Comparison of ENCODE assay signal across 16 cellular contexts in genomic region chr17:41806685-41807445, GRCh38. TPM values are rescaled to one million over a fixed set of nuclear protein-coding genes. Genes with fewer than 3 reads are reported as not detected.
"Had no signal": no experiment of that assay in that cellular context is flagged by ENCODE, and none has a peak within 500 bp of the region (broad histone marks: within the 10 kb centered on the region; RNA-seq: fewer than 3 reads in every experiment).

No MANE protein-coding gene starts in this region.

- H3K4me3 ChIP-seq: ascending aorta, gastrocnemius medialis, heart left ventricle, sigmoid colon, spleen had no signal

- H3K36me3 ChIP-seq: gastrocnemius medialis, sigmoid colon, spleen had no signal

- DNase-seq: activated CD4-positive, alpha-beta T cell treated with anti-CD3 and anti-CD28 coated beads, Interleukin-2, amount 50 U/mL, for 48 hours; activated gamma-delta T cell; cortex of kidney; effector CD8-positive, alpha-beta T cell; gastrocnemius medialis; heart left ventricle; left ventricle myocardium superior; naive thymus-derived CD8-positive, alpha-beta T cell; sigmoid colon; spleen; stimulated activated CD4-positive, alpha-beta T cell treated with anti-CD3 and anti-CD28 coated beads, Interleukin-4, amount 100 ng/mL, for 4 hours had no signal

- H3K27ac ChIP-seq: ascending aorta, gastrocnemius medialis, heart left ventricle, parathyroid adenoma, sigmoid colon, spleen had no signal

- H3K9me3 ChIP-seq: ascending aorta, gastrocnemius medialis, heart left ventricle, sigmoid colon, spleen had no signal

- H3K27me3 ChIP-seq: ascending aorta, gastrocnemius medialis, sigmoid colon had no signal

RNA-seq across cellular contexts. Expression of gene FKBP10, which starts 5.9 kb away (rescaled TPM):
- total RNA-seq: naive thymus-derived CD8-positive, alpha-beta T cell had no signal
- polyA plus RNA-seq: naive thymus-derived CD8-positive, alpha-beta T cell had no signal

RNA-seq across cellular contexts. Expression of gene KLHL10, which starts 30.8 kb away (rescaled TPM):
- total RNA-seq: ascending aorta; kidney epithelial cell; mononuclear cell; naive thymus-derived CD8-positive, alpha-beta T cell; T-helper 1 cell treated with Interleukin-12 subunit alpha and Interleukin-12 subunit beta and Interleukin-4 antibody, amounts not matched to agents 30 ng/mL and 1 ng/mL, for 36 hours had no signal
